ENCODE assay signal across 19 cellular contexts in genomic region chr9:134552349-134552990, GRCh38.
DNase-seq lines count a peak whose midpoint lies in the region; ATAC-seq and TF ChIP-seq lines count a peak whose summit lies in the region.
"Had no signal": no experiment of that assay in that cellular context is flagged by ENCODE, and none has a peak within 500 bp of the region (broad histone marks: within the 10 kb centered on the region; RNA-seq: fewer than 3 reads in every experiment).

No MANE protein-coding gene starts in this region.

- intact Hi-C loops in HCT116 (cut with micrococcal nuclease), result no loop called here

- no peaks in the 10 kb centered on the region for H3K79me1 ChIP-seq in mesenchymal stem cell (replicated peaks; ENCODE audit: low read length, poor library complexity, severe bottlenecking)

- CTCF ChIA-PET in HCT116 (lab: Charles Lee), result no interaction called here

- peaks cover 34% of the 10 kb centered on the region for H3F3A ChIP-seq in smooth muscle cell (ENCODE audit: low read depth)

- H3K36me3 ChIP-seq in HCT116 (ENCODE audit: control insufficient read depth in 1 of 2, insufficient read depth in 2 of 2, low read length in 2 of 2), result no peaks in the 10 kb centered on the region
- no peaks in the 10 kb centered on the region for H3K36me3 ChIP-seq in SK-N-MC (ENCODE audit: insufficient read depth, low read length)
- H3K36me3 ChIP-seq in mesenchymal stem cell (ENCODE audit: control insufficient read depth in 1 of 2, insufficient read depth in 2 of 2, low read depth in 1 of 2, low read length in 2 of 2), result no peaks in the 10 kb centered on the region
- no peaks in the 10 kb centered on the region for H3K36me3 ChIP-seq in smooth muscle cell (ENCODE audit: low read depth)
- H3K36me3 ChIP-seq: adrenal gland, heart left ventricle, neutrophil, uterus had no signal

- H2BK5ac ChIP-seq in mesenchymal stem cell (ENCODE audit: low read depth, low read length, poor library complexity, severe bottlenecking), result peak overlapping the region; percentile 95

- no peak for TF ChIP-seq RAD21 in HCT116 (IDR thresholded peaks at IDR 0.05; ENCODE audit: low read depth)

- H3K27me3 ChIP-seq in HCT116 (ENCODE audit: insufficient read depth, low read length), result peaks cover 26% of the 10 kb centered on the region; the same call in 1 of the 2 replicates
- H3K27me3 ChIP-seq in mesenchymal stem cell (ENCODE audit: control insufficient read depth in 1 of 2, insufficient read depth in 1 of 2, low read length in 2 of 2), result peaks cover 0 to 39% of the 10 kb centered on the region in 2 experiments
- H3K27me3 ChIP-seq in smooth muscle cell (ENCODE audit: low read depth), result no peaks in the 10 kb centered on the region
- H3K27me3 ChIP-seq: adrenal gland, uterus had no signal

- H3K27ac ChIP-seq in HCT116 (ENCODE audit: low read depth, low read length) (no peak overlapping the region), SK-N-MC (peak overlapping the region; percentile 84), mesenchymal stem cell (ENCODE audit: low read length, poor library complexity, severe bottlenecking) (peak overlapping the region; percentile 91), smooth muscle cell (ENCODE audit: low read depth) (peak overlapping the region; percentile 95)
- H3K27ac ChIP-seq: adrenal gland, heart left ventricle, neutrophil had no signal

- H3K9ac ChIP-seq in HCT116 (ENCODE audit: low read length) (0 out of 2 replicates have a peak overlapping the region, but pooled peaks have one; percentile 3), SK-N-MC (ENCODE audit: insufficient read length) (no peak overlapping the region), mesenchymal stem cell (ENCODE audit: low read length) (no peak overlapping the region), smooth muscle cell (ENCODE audit: low read depth) (peak overlapping the region; percentile 83)

- 64% methylated on average over 7 of the region's 9 CpGs for WGBS in mesenchymal stem cell
- 61% methylated on average over 9 of the region's 9 CpGs for WGBS in smooth muscle cell (ENCODE audit: low lambda C conversion rate)

- peak overlapping the region in 1 of 2 experiments; percentile 84 for H3K14ac ChIP-seq in mesenchymal stem cell (ENCODE audit: low read length in 2 of 2)

- H4K91ac ChIP-seq in mesenchymal stem cell (ENCODE audit: low read length), result peak overlapping the region; percentile 100

- H3K4me3 ChIP-seq in HCT116 (replicated peaks in 1 of 2; ENCODE audit: low read depth in 1 of 2, low read length in 2 of 2) (no peak overlapping the region), SK-N-MC (peak overlapping the region; percentile 48), mesenchymal stem cell (ENCODE audit: insufficient read depth in 1 of 2, low read depth in 1 of 2, low read length in 2 of 2) (peak overlapping the region in 1 of 2 experiments; percentile 3), smooth muscle cell (no peak overlapping the region)
- H3K4me3 ChIP-seq: adrenal gland, heart left ventricle, uterus had no signal

- peak overlapping the region; percentile 91 for H2BK120ac ChIP-seq in mesenchymal stem cell (ENCODE audit: low read depth, low read length)

- peak overlapping the region; percentile 90 for H4K8ac ChIP-seq in mesenchymal stem cell (ENCODE audit: low read length)

- TF ChIP-seq CTCF in HCT116 (IDR thresholded peaks at IDR 0.05 in 2 of 3, conservative IDR thresholded peaks at IDR 0.05 in 1 of 3; ENCODE audit: borderline replicate concordance in 1 of 3, insufficient read depth in 1 of 3, low read depth in 2 of 3, low read length in 2 of 3) (no peak), smooth muscle cell (IDR thresholded peaks at IDR 0.05; ENCODE audit: borderline replicate concordance, insufficient read depth, poor library complexity, severe bottlenecking) (no peak)

- POLR2A ChIA-PET in HCT116 (lab: Charles Lee), result no interaction called here

- RAD21 ChIA-PET in HCT116 (lab: Charles Lee; ENCODE audit: low non-redundant PET in 1 of 2, low total read pairs in 2 of 2, uncharacterized antibody in 2 of 2, unreplicated experiment in 2 of 2), result interaction anchor here in 1 of 2 experiments (0.6 kb wide), 1 partner anchor 200 kb away, joined by 3 read pairs; no protein-coding TSS in a partner anchor

- H2BK15ac ChIP-seq in mesenchymal stem cell (ENCODE audit: low read depth, poor library complexity, severe bottlenecking), result peak overlapping the region; percentile 70

- no TSS peak for BruUV-seq in HCT116 (replicated peaks; lab: Mats Ljungman, UMichigan)

- H3K79me2 ChIP-seq in HCT116 (ENCODE audit: insufficient read depth, low read length) (no peaks in the 10 kb centered on the region), smooth muscle cell (ENCODE audit: low read depth) (peaks cover 29% of the 10 kb centered on the region)

- ATAC-seq in HCT116 (peak; percentile 7; the same call in 1 of the 2 replicates), left lobe of liver (no peak), HG03439 (IDR thresholded peaks at IDR 0.05; ENCODE audit: unreplicated experiment) (no peak)
- ATAC-seq: activated CD8-positive, alpha-beta memory T cell treated with anti-CD3 and anti-CD28 coated beads, Interleukin-2, amount 10 ng/mL, durations not matched to agents 7 days and 5 days; stimulated activated naive CD8-positive, alpha-beta T cell treated with anti-CD3 and anti-CD28 coated beads, Interleukin-15, amount 100 ng/mL, for 72 hours had no signal

- H3K9me2 ChIP-seq in HCT116 (ENCODE audit: insufficient read depth), result no peaks in the 10 kb centered on the region

- peak overlapping the region; percentile 99 for H2AK5ac ChIP-seq in mesenchymal stem cell (ENCODE audit: low read length, severe bottlenecking)

- peak overlapping the region; percentile 66 for H3K4me2 ChIP-seq in HCT116 (ENCODE audit: low read length)
- H3K4me2 ChIP-seq in mesenchymal stem cell (ENCODE audit: low read length, poor library complexity, severe bottlenecking), result no peak overlapping the region
- peak overlapping the region; percentile 50 for H3K4me2 ChIP-seq in smooth muscle cell

- H3K4ac ChIP-seq in mesenchymal stem cell (ENCODE audit: low read depth in 1 of 2, low read length in 2 of 2), result peak overlapping the region; percentile 85 to 99

- peak overlapping the region; percentile 91 to 98 for H2BK12ac ChIP-seq in mesenchymal stem cell (ENCODE audit: low read length in 2 of 2)

- H3K4me1 ChIP-seq in HCT116 (ENCODE audit: control insufficient read depth in 1 of 2, insufficient read depth in 2 of 2, low read length in 2 of 2) (peaks cover 16 to 17% of the 10 kb centered on the region in 2 experiments), mesenchymal stem cell (ENCODE audit: control insufficient read depth, insufficient read depth, low read depth, low read length) (peaks cover 68% of the 10 kb centered on the region), smooth muscle cell (ENCODE audit: low read depth) (peaks cover 20% of the 10 kb centered on the region)
- H3K4me1 ChIP-seq: adrenal gland, uterus had no signal

- no peak for TF ChIP-seq POLR2A in HCT116 (IDR thresholded peaks at IDR 0.05; ENCODE audit: borderline replicate concordance, extremely low read depth, insufficient read depth, insufficient read length)

- peak overlapping the region; percentile 70 to 99 for H3K18ac ChIP-seq in mesenchymal stem cell (ENCODE audit: low read depth in 1 of 2, low read length in 2 of 2)

- H3K9me3 ChIP-seq in HCT116 (ENCODE audit: control insufficient read depth in 1 of 2, insufficient read depth in 1 of 2, low read depth in 1 of 2, low read length in 2 of 2), result no peaks in the 10 kb centered on the region
- no peaks in the 10 kb centered on the region for H3K9me3 ChIP-seq in SK-N-MC (ENCODE audit: low read depth, low read length)
- H3K9me3 ChIP-seq in mesenchymal stem cell (ENCODE audit: control insufficient read depth, low read length), result no peaks in the 10 kb centered on the region
- H3K9me3 ChIP-seq in smooth muscle cell (replicated peaks; ENCODE audit: low read depth), result no peaks in the 10 kb centered on the region
- H3K9me3 ChIP-seq: adrenal gland, heart left ventricle, neutrophil, uterus had no signal

- DNase-seq in HCT116 (ENCODE audit: low read depth, low spot score) (no peak), SK-N-MC (ENCODE audit: low read depth, low spot score) (no peak), mesenchymal stem cell (no peak), smooth muscle cell (lab: John Stamatoyannopoulos, UW; ENCODE audit: unreplicated experiment) (no peak), AG08395 (ENCODE audit: low spot score) (no peak), left lobe of liver (ENCODE audit: low spot score) (no peak)
- DNase-seq: activated CD4-positive, alpha-beta T cell treated with anti-CD3 and anti-CD28 coated beads for 4 hours; activated CD8-positive, alpha-beta memory T cell treated with anti-CD3 and anti-CD28 coated beads, Interleukin-2, amount 10 ng/mL, durations not matched to agents 7 days and 5 days; effector CD8-positive, alpha-beta T cell; NCI-H1105; NCI-H526 treated with DMSO at 0.1 percent for 48 hours; retina; stimulated activated CD4-positive, alpha-beta T cell treated with anti-CD3 and anti-CD28 coated beads, Interleukin-2, amount 100 ng/mL, for 24 hours; stimulated activated naive CD8-positive, alpha-beta T cell treated with anti-CD3 and anti-CD28 coated beads, Interleukin-15, amount 100 ng/mL, for 72 hours; uterus had no signal

- no peak overlapping the region for H2AFZ ChIP-seq in HCT116 (ENCODE audit: low read depth, low read length, poor library complexity, severe bottlenecking)
- no peak overlapping the region for H2AFZ ChIP-seq in mesenchymal stem cell (ENCODE audit: low read depth, low read length)
- H2AFZ ChIP-seq in smooth muscle cell (ENCODE audit: low read depth), result no peak overlapping the region

- H4K20me1 ChIP-seq in HCT116 (ENCODE audit: insufficient read depth), result no peaks in the 10 kb centered on the region
- no peaks in the 10 kb centered on the region for H4K20me1 ChIP-seq in smooth muscle cell (ENCODE audit: low read depth)

- H3K23ac ChIP-seq in mesenchymal stem cell (ENCODE audit: low read length in 2 of 2), result no peak overlapping the region

TF ChIP-seq in HCT116, 20 proteins besides CTCF, POLR2A, EP300 and RAD21 (continues in another document):
- TF ChIP-seq SP1 (IDR thresholded peaks at IDR 0.05; ENCODE audit: low read depth) (no peak), ELF1 (IDR thresholded peaks at IDR 0.05; ENCODE audit: borderline replicate concordance, low read depth) (no peak)

Comparison
In these comparisons a context has a peak if more than half of its experiments do, and no peak if none do; other contexts are left out.
1. H3K9ac ChIP-seq: peak in HCT116 (single experiment) and smooth muscle cell (single experiment); none in SK-N-MC (single experiment) and mesenchymal stem cell (single experiment).